29 cellular contexts compared by ENCODE assay signal in genomic region chr17:58368860-58369213, GRCh38. TPM values are rescaled to one million over a fixed set of nuclear protein-coding genes. Genes with fewer than 3 reads are reported as not detected.
DNase-seq lines count a peak whose midpoint lies in the region; ATAC-seq and TF ChIP-seq lines count a peak whose summit lies in the region.
"Had no signal": no experiment of that assay in that cellular context is flagged by ENCODE, and none has a peak within 500 bp of the region (broad histone marks: within the 10 kb centered on the region; RNA-seq: fewer than 3 reads in every experiment).

No MANE protein-coding gene starts in this region.

- POLR2A ChIA-PET in HEK293 (lab: Yijun Ruan, JAX) = interaction anchor here (0.7 to 1.9 kb wide), 2 partner anchors 17 to 145 kb away, joined by 4 to 5 read pairs; partner anchors contain the start of gene SUPT4H1
- POLR2A ChIA-PET in activated B cell treated with CpG ODN at 0.5 μM for 24 hours (lab: Charles Lee) = interaction anchor here (0.6 to 9.7 kb wide), 10 partner anchors 16 to 151 kb away, joined by 3 to 126 read pairs (median 6); partner anchors contain the start of genes RNF43, SUPT4H1 and TSPOAP1

- no peak overlapping the region for H3K4me3 Mint-ChIP-seq in activated B cell treated with CpG ODN at 0.5 μM for 24 hours
- H3K4me3 Mint-ChIP-seq in stimulated activated naive B cell treated with anti-CD40 and anti-IgM and Interleukin-4, amounts not matched to agents 10 μg/mL and 1 μg/mL and 100 μg/mL, for 72 hours = peak overlapping the region; percentile 62 to 74
- H3K4me3 Mint-ChIP-seq: activated naive CD8-positive, alpha-beta T cell; stimulated activated naive CD8-positive, alpha-beta T cell treated with anti-CD3 and anti-CD28 coated beads, Interleukin-15, amount 100 ng/mL, for 72 hours had no signal

- H3K9me3 Mint-ChIP-seq in activated B cell treated with CpG ODN at 0.5 μM for 24 hours = no peaks in the 10 kb centered on the region
- H3K9me3 Mint-ChIP-seq in stimulated activated naive B cell treated with anti-CD40 and anti-IgM and Interleukin-4, amounts not matched to agents 10 μg/mL and 1 μg/mL and 100 μg/mL, for 72 hours = no peaks in the 10 kb centered on the region
- H3K9me3 Mint-ChIP-seq: activated T-helper 2 cell treated with anti-CD3 and anti-CD28 coated beads, Interferon-gamma antibody, Interleukin-2, Interleukin-4, amounts not matched to agents 10 μg/mL and 5 μg/mL and 100 μg/mL, durations not matched to agents 14 hours and 24 hours and 36 hours; naive thymus-derived CD8-positive, alpha-beta T cell; stimulated activated naive CD8-positive, alpha-beta T cell treated with anti-CD3 and anti-CD28 coated beads, Interleukin-15, amount 100 ng/mL, for 72 hours had no signal

- no peaks in the 10 kb centered on the region for H3K27me3 Mint-ChIP-seq in activated B cell treated with CpG ODN at 0.5 μM for 24 hours
- no peaks in the 10 kb centered on the region for H3K27me3 Mint-ChIP-seq in stimulated activated naive B cell treated with anti-CD40 and anti-IgM and Interleukin-4, amounts not matched to agents 10 μg/mL and 1 μg/mL and 100 μg/mL, for 72 hours
- H3K27me3 Mint-ChIP-seq: activated naive CD8-positive, alpha-beta T cell; naive thymus-derived CD8-positive, alpha-beta T cell; stimulated activated naive CD8-positive, alpha-beta T cell treated with anti-CD3 and anti-CD28 coated beads, Interleukin-15, amount 100 ng/mL, for 72 hours had no signal

- peaks cover 0 to 20% of the 10 kb centered on the region in 2 experiments; a peak in 2 of 3 replicates for H3K36me3 ChIP-seq in HEK293 (ENCODE audit: control insufficient read depth in 2 of 2, insufficient read depth in 1 of 2, low read length in 2 of 2)
- H3K36me3 ChIP-seq in right lobe of liver = no peaks in the 10 kb centered on the region
- H3K36me3 ChIP-seq: ascending aorta, right atrium auricular region, tibial artery had no signal

- H3K27ac Mint-ChIP-seq in activated B cell treated with CpG ODN at 0.5 μM for 24 hours = peak overlapping the region; percentile 51
- H3K27ac Mint-ChIP-seq in stimulated activated naive B cell treated with anti-CD40 and anti-IgM and Interleukin-4, amounts not matched to agents 10 μg/mL and 1 μg/mL and 100 μg/mL, for 72 hours = peak overlapping the region; percentile 93
- H3K27ac Mint-ChIP-seq: activated naive CD8-positive, alpha-beta T cell; activated T-helper 2 cell treated with anti-CD3 and anti-CD28 coated beads, Interferon-gamma antibody, Interleukin-2, Interleukin-4, amounts not matched to agents 10 μg/mL and 5 μg/mL and 100 μg/mL, durations not matched to agents 14 hours and 24 hours and 36 hours had no signal

- H3K36me3 Mint-ChIP-seq in activated B cell treated with CpG ODN at 0.5 μM for 24 hours (ENCODE audit: low read depth) = no peaks in the 10 kb centered on the region
- peaks cover 7 to 10% of the 10 kb centered on the region in 2 donors for H3K36me3 Mint-ChIP-seq in stimulated activated naive B cell treated with anti-CD40 and anti-IgM and Interleukin-4, amounts not matched to agents 10 μg/mL and 1 μg/mL and 100 μg/mL, for 72 hours

- ATAC-seq in activated B cell treated with CpG ODN at 0.5 μM for 24 hours (ENCODE audit: low read depth) = peak; percentile 69
- peak in 1 of 4 donors; percentile 2 for ATAC-seq in right lobe of liver
- ATAC-seq in stimulated activated naive B cell treated with anti-CD40 and anti-IgM and Interleukin-4, amounts not matched to agents 10 μg/mL and 1 μg/mL and 100 μg/mL, for 72 hours (replicated peaks) = peak; percentile 83 to 86
- no peak for ATAC-seq in GM21360 (IDR thresholded peaks at IDR 0.05; ENCODE audit: unreplicated experiment)
- ATAC-seq in HG02763 (IDR thresholded peaks at IDR 0.05; ENCODE audit: unreplicated experiment) = no peak
- ATAC-seq: naive thymus-derived CD8-positive, alpha-beta T cell; stimulated activated naive CD8-positive, alpha-beta T cell treated with anti-CD3 and anti-CD28 coated beads, Interleukin-15, amount 100 ng/mL, for 72 hours had no signal

- H3K4me1 ChIP-seq in HEK293 (ENCODE audit: control insufficient read depth, insufficient read depth, low read length) = no peaks in the 10 kb centered on the region
- H3K4me1 ChIP-seq in right lobe of liver = peaks cover 0 to 59% (median 12%) of the 10 kb centered on the region in 4 donors
- H3K4me1 ChIP-seq: ascending aorta, right atrium auricular region had no signal

- TF ChIP-seq CTCF in HEK293 (tag by site-specific recombination; IDR thresholded peaks at IDR 0.05) (no peak), activated B cell treated with CpG ODN at 0.5 μM for 24 hours (IDR thresholded peaks at IDR 0.05) (no peak), right lobe of liver (IDR thresholded peaks at IDR 0.05) (no peak)

- peaks cover 42% of the 10 kb centered on the region for H3K4me1 Mint-ChIP-seq in activated B cell treated with CpG ODN at 0.5 μM for 24 hours
- peaks cover 22 to 51% of the 10 kb centered on the region in 2 donors for H3K4me1 Mint-ChIP-seq in stimulated activated naive B cell treated with anti-CD40 and anti-IgM and Interleukin-4, amounts not matched to agents 10 μg/mL and 1 μg/mL and 100 μg/mL, for 72 hours

- H3K27ac ChIP-seq in HEK293 (ENCODE audit: extremely low read depth, low read depth, low read length) (no peak overlapping the region), right lobe of liver (peak overlapping the region; percentile 37 to 84 (median 61))
- H3K27ac ChIP-seq: ascending aorta, parathyroid adenoma, right atrium auricular region, tibial artery, VCaP had no signal

- H3K9me3 ChIP-seq in HEK293 (ENCODE audit: control insufficient read depth, insufficient read depth, low read depth, low read length) = no peaks in the 10 kb centered on the region
- no peaks in the 10 kb centered on the region for H3K9me3 ChIP-seq in right lobe of liver
- H3K9me3 ChIP-seq: ascending aorta, right atrium auricular region, SK-N-SH, tibial artery had no signal

- H3K4me3 ChIP-seq in HEK293 (ENCODE audit: low read depth, low read length) (no peak overlapping the region), right lobe of liver (no peak overlapping the region)
- H3K4me3 ChIP-seq: ascending aorta, right atrium auricular region, tibial artery had no signal

- CTCF ChIA-PET in HEK293 (lab: Yijun Ruan, JAX) = interaction anchor here (0.6 to 0.7 kb wide), 2 partner anchors 114 to 491 kb away, joined by 3 to 5 read pairs; no protein-coding TSS in a partner anchor
- CTCF ChIA-PET in activated B cell treated with CpG ODN at 0.5 μM for 24 hours (lab: Charles Lee) = interaction anchor here (2.2 kb wide), 1 partner anchor 49 kb away, joined by 11 read pairs; the partner anchor contains the start of gene RNF43

- no peaks in the 10 kb centered on the region for H3K27me3 ChIP-seq in right lobe of liver
- H3K27me3 ChIP-seq: ascending aorta, right atrium auricular region had no signal

- 33% methylated on average over 3 of the region's 3 CpGs for WGBS in right lobe of liver (ENCODE audit: insufficient coverage, low coverage, low lambda C conversion rate, missing lambda C conversion rate)

- intact Hi-C loops in activated B cell treated with CpG ODN at 0.5 μM for 24 hours (cut with micrococcal nuclease) = loop anchor here (2.0 kb wide), 2 partner anchors 14 to 16 kb away; partner anchors contain the start of gene SUPT4H1
- intact Hi-C loops in right lobe of liver (cut with DNase I) = no loop called here

- TF ChIP-seq POLR2A in right lobe of liver (IDR thresholded peaks at IDR 0.05) = no peak

- DNase-seq in activated B cell treated with CpG ODN at 0.5 μM for 24 hours = no peak
- no peak for DNase-seq in right lobe of liver
- peak; percentile 73 for DNase-seq in stimulated activated naive B cell treated with anti-CD40 and anti-IgM and Interleukin-4, amounts not matched to agents 10 μg/mL and 1 μg/mL and 100 μg/mL, for 72 hours
- no peak for DNase-seq in stimulated activated CD4-positive, alpha-beta T cell treated with anti-CD3 and anti-CD28 coated beads, Interleukin-4, amount 100 ng/mL, for 24 hours
- no peak for DNase-seq in activated CD4-positive, alpha-beta T cell treated with anti-CD3 and anti-CD28 coated beads, Interleukin-2, amount 50 U/mL, for 4 hours
- DNase-seq: activated CD4-positive, alpha-beta T cell treated with anti-CD3 and anti-CD28 coated beads, Interleukin-2, amount 50 U/mL, for 1 hour; caudate nucleus; head of caudate nucleus; KG1; naive thymus-derived CD8-positive, alpha-beta T cell; NCI-H187 treated with DMSO at 0.1 percent for 48 hours; NCI-H526 treated with DMSO at 0.1 percent for 48 hours; SK-N-SH; stimulated activated CD4-positive, alpha-beta T cell treated with anti-CD3 and anti-CD28 coated beads, Interleukin-12 subunit alpha, Interleukin-12 subunit beta, amount 100 ng/mL, for 4 hours; stimulated activated naive CD8-positive, alpha-beta T cell treated with anti-CD3 and anti-CD28 coated beads, Interleukin-15, amount 100 ng/mL, for 72 hours; T-helper 2 cell; tibial artery had no signal

TF ChIP-seq in HEK293, 187 proteins besides CTCF, POLR2A, EP300 and RAD21 (continues in another document):
- TF ChIP-seq ZSCAN4 (tag by site-specific recombination; IDR thresholded peaks at IDR 0.05) = peak; percentile 79

RNA-seq across cellular contexts. Expression of gene SUPT4H1, which starts 16.8 kb away (rescaled TPM):
- total RNA-seq in activated B cell treated with CpG ODN at 0.5 μM for 24 hours (90.2 and 100 TPM in 2 replicates), right lobe of liver (10 to 100 TPM; 24.8 to 50.9 (median 37.0) TPM)

RNA-seq across cellular contexts. Expression of gene TSPOAP1, which starts 40.2 kb away (rescaled TPM):
- total RNA-seq in activated B cell treated with CpG ODN at 0.5 μM for 24 hours = 16.7 and 22.5 TPM in 2 replicates
- total RNA-seq in right lobe of liver = 1 to 10 TPM in 5 of 6 experiments, under 1 TPM in 1; 0.87 to 8.3 (median 3.8) TPM
- total RNA-seq: dermis microvascular lymphatic vessel endothelial cell, endothelial cell of umbilical vein had no signal

RNA-seq across cellular contexts. Expression of gene RNF43, which starts 48.5 kb away (rescaled TPM):
- 1.5 and 2.1 TPM in 2 replicates for total RNA-seq in activated B cell treated with CpG ODN at 0.5 μM for 24 hours
- 10 to 100 TPM in 2 of 6 experiments, 1 to 10 TPM in 4; 1.7 to 11.5 (median 6.0) TPM for total RNA-seq in right lobe of liver
- total RNA-seq: dermis microvascular lymphatic vessel endothelial cell, endothelial cell of umbilical vein, mesenteric fat pad had no signal

Comparison
In these comparisons a context has a peak if more than half of its experiments do, and no peak if none do; other contexts are left out.
1. ATAC-seq: peak in activated B cell treated with CpG ODN at 0.5 μM for 24 hours (single experiment) and stimulated activated naive B cell treated with anti-CD40 and anti-IgM and Interleukin-4, amounts not matched to agents 10 μg/mL and 1 μg/mL and 100 μg/mL, for 72 hours (2 of 2); none in GM21360 (single experiment) and HG02763 (single experiment).